In genomic region chr10:72260588-72261322, GRCh38 we compare ENCODE assay signal across 1 cellular context.
TF ChIP-seq lines count a peak whose summit lies in the region.

No MANE protein-coding gene starts in this region.

TF ChIP-seq in WTC11, 78 proteins besides CTCF, POLR2A, EP300 and RAD21 (continued from another document and continues in another):
- TF ChIP-seq ZSCAN18 (CRISPR knock-in tag; IDR thresholded peaks at IDR 0.05) (no peak), FOXP1 (CRISPR knock-in tag; IDR thresholded peaks at IDR 0.05; ENCODE audit: borderline replicate concordance) (peak; percentile 82), ZBTB21 (CRISPR knock-in tag; IDR thresholded peaks at IDR 0.05; ENCODE audit: borderline replicate concordance) (no peak; the same call in 1 of the 2 replicates), NFYB (CRISPR knock-in tag; conservative IDR thresholded peaks at IDR 0.05; ENCODE audit: low read depth) (peak; percentile 31; the same call in 1 of the 2 replicates), STAT6 (CRISPR knock-in tag; conservative IDR thresholded peaks at IDR 0.05; ENCODE audit: low read depth) (no peak), MYBL2 (CRISPR knock-in tag; IDR thresholded peaks at IDR 0.05) (peak; percentile 67; the same call in 1 of the 2 replicates), E2F4 (CRISPR knock-in tag; IDR thresholded peaks at IDR 0.05; ENCODE audit: borderline replicate concordance, low read depth) (no peak), E2F5 (CRISPR knock-in tag; IDR thresholded peaks at IDR 0.05) (peak; percentile 94), NR1H2 (CRISPR knock-in tag; IDR thresholded peaks at IDR 0.05) (no peak), ATF1 (CRISPR knock-in tag; IDR thresholded peaks at IDR 0.05) (no peak), FOXK1 (CRISPR knock-in tag; IDR thresholded peaks at IDR 0.05) (peak; percentile 79; the same call in 1 of the 2 replicates), SMAD3 (CRISPR knock-in tag; IDR thresholded peaks at IDR 0.05; ENCODE audit: borderline replicate concordance) (peak; percentile 47; the same call in 1 of the 2 replicates), ZNF281 (CRISPR knock-in tag; IDR thresholded peaks at IDR 0.05) (peak; percentile 95), USF1 (CRISPR knock-in tag; IDR thresholded peaks at IDR 0.05) (peak; percentile 27; the same call in 1 of the 2 replicates), JUN (CRISPR knock-in tag; IDR thresholded peaks at IDR 0.05) (no peak), ZMAT4 (CRISPR knock-in tag; IDR thresholded peaks at IDR 0.05) (no peak), TEAD4 (CRISPR knock-in tag; IDR thresholded peaks at IDR 0.05) (no peak), FOXJ3 (CRISPR knock-in tag; IDR thresholded peaks at IDR 0.05; ENCODE audit: borderline replicate concordance) (no peak), NFE2L1 (CRISPR knock-in tag; IDR thresholded peaks at IDR 0.05) (peak; percentile 83; the same call in 1 of the 2 replicates), TCF7 (CRISPR knock-in tag; IDR thresholded peaks at IDR 0.05; ENCODE audit: low read depth) (no peak), ZBTB43 (CRISPR knock-in tag; IDR thresholded peaks at IDR 0.05) (peak; percentile 77), GTF2I (CRISPR knock-in tag; conservative IDR thresholded peaks at IDR 0.05) (no peak), SP1 (CRISPR knock-in tag; conservative IDR thresholded peaks at IDR 0.05) (peak; percentile 97), TP53 (CRISPR knock-in tag; IDR thresholded peaks at IDR 0.05) (no peak), GRHL2 (CRISPR knock-in tag; IDR thresholded peaks at IDR 0.05; ENCODE audit: insufficient replicate concordance, severe bottlenecking) (no peak), ATF6 (CRISPR knock-in tag; IDR thresholded peaks at IDR 0.05) (no peak), ZNF219 (CRISPR knock-in tag; IDR thresholded peaks at IDR 0.05; ENCODE audit: borderline replicate concordance) (no peak), CREM (CRISPR knock-in tag; IDR thresholded peaks at IDR 0.05) (no peak), GABPB1 (CRISPR knock-in tag; IDR thresholded peaks at IDR 0.05) (peak; percentile 75), PREB (CRISPR knock-in tag; IDR thresholded peaks at IDR 0.05; ENCODE audit: borderline replicate concordance) (no peak), IRF2 (CRISPR knock-in tag; IDR thresholded peaks at IDR 0.05; ENCODE audit: borderline replicate concordance, low read depth) (no peak), E2F1 (CRISPR knock-in tag; IDR thresholded peaks at IDR 0.05) (0 out of 2 replicates have a peak, but pooled peaks have one; percentile 56), CREB1 (CRISPR knock-in tag; IDR thresholded peaks at IDR 0.05) (no peak), HMGXB4 (CRISPR knock-in tag; IDR thresholded peaks at IDR 0.05) (no peak; the same call in 1 of the 2 replicates), ZNF121 (CRISPR knock-in tag; IDR thresholded peaks at IDR 0.05) (no peak)
